Comparison of ENCODE assay signal across 10 cellular contexts in the genomic region with DNA sequence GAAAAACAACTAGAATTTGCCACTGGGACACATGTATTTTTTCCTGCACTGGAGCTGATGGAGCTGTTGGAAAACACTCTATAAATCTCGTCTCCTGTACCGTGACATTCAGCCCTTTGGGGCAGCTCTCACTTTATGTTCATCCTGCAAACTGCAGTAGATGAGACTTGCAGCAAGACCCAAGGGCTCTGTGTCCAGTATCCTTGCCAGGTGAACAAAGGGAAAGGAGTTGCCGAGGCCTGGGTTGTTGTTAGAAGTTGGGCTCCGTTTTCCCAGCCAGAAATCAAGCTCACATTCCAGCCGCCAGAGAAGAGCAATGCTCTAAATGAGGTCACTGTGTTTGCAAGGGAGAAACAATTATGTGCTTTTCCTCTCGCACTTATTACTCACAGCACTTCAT.
DNase-seq lines count a peak whose midpoint lies in the region; ATAC-seq and TF ChIP-seq lines count a peak whose summit lies in the region.
"Had no signal": no experiment of that assay in that cellular context is flagged by ENCODE, and none has a peak within 500 bp of the region (broad histone marks: within the 10 kb centered on the region; RNA-seq: fewer than 3 reads in every experiment).

No MANE protein-coding gene starts in this region.

- TF ChIP-seq CTCF in astrocyte of the cerebellum (IDR thresholded peaks at IDR 0.05; ENCODE audit: low read depth, low read length, missing control alignments) (peak; percentile 74), retinal pigment epithelial cell (conservative IDR thresholded peaks at IDR 0.05; ENCODE audit: low read depth, low read length) (peak; percentile 27), A673 (conservative IDR thresholded peaks at IDR 0.05; ENCODE audit: low read depth, low read length) (no peak)

- POLR2A ChIA-PET in A673 (lab: Charles Lee; ENCODE audit: low non-redundant PET): interaction anchor here (0.6 kb wide), 1 partner anchor 17 kb away, joined by 4 read pairs; no protein-coding TSS in a partner anchor

- DNase-seq in GM04503 (ENCODE audit: low read depth): peak; percentile 31
- DNase-seq in astrocyte of the cerebellum (ENCODE audit: low read depth): peak; percentile 40
- DNase-seq in left ventricle myocardium superior: no peak
- no peak for DNase-seq in retinal pigment epithelial cell (ENCODE audit: low read depth)
- DNase-seq in NCI-H2196 (lab: John Stamatoyannopoulos, UW; ENCODE audit: unreplicated experiment): no peak
- no peak for DNase-seq in DMS153 (lab: John Stamatoyannopoulos, UW)
- no peak for DNase-seq in A673 (ENCODE audit: low spot score)
- DNase-seq: activated CD8-positive, alpha-beta memory T cell treated with anti-CD3 and anti-CD28 coated beads for 24 hours; transverse colon had no signal

- intact Hi-C loops in left ventricle myocardium superior (cut with micrococcal nuclease) (no loop called here), A673 (cut with micrococcal nuclease; ENCODE audit: unreplicated experiment) (no loop called here)

- no peaks in the 10 kb centered on the region for H3K9me3 ChIP-seq in A673 (ENCODE audit: low read depth, low read length, poor library complexity, severe bottlenecking)
- H3K9me3 ChIP-seq: transverse colon had no signal

- H3K36me3 ChIP-seq in A673 (ENCODE audit: insufficient read depth, low read length, poor library complexity, severe bottlenecking): no peaks in the 10 kb centered on the region
- H3K36me3 ChIP-seq: transverse colon had no signal

- peaks cover 11% of the 10 kb centered on the region for H3K4me1 ChIP-seq in A673 (ENCODE audit: insufficient read depth, low read length, poor library complexity, severe bottlenecking)
- H3K4me1 ChIP-seq: transverse colon had no signal

- H3K27me3 ChIP-seq in A673 (replicated peaks; ENCODE audit: insufficient read depth, low read depth, low read length, poor library complexity): no peaks in the 10 kb centered on the region
- H3K27me3 ChIP-seq: transverse colon had no signal

- CTCF ChIA-PET in A673 (lab: Charles Lee): no interaction called here

- no TSS peak for BruUV-seq in A673 (replicated peaks; lab: Mats Ljungman, UMichigan)

- H3K4me3 ChIP-seq in astrocyte of the cerebellum (ENCODE audit: low read depth, low read length) (no peak overlapping the region), retinal pigment epithelial cell (ENCODE audit: low read length) (no peak overlapping the region), A673 (ENCODE audit: low read depth, low read length, poor library complexity, severe bottlenecking) (no peak overlapping the region)
- H3K4me3 ChIP-seq: transverse colon had no signal

- H3K27ac ChIP-seq in A673 (ENCODE audit: low read depth, low read length, poor library complexity, severe bottlenecking): no peak overlapping the region

- in situ Hi-C loops in astrocyte of the cerebellum (cut with HindIII; ENCODE audit: low sequenced_read_pairs): no loop called here

- ATAC-seq in left ventricle myocardium superior (peak; percentile 75), esophagus mucosa (no peak)

Comparison
In these comparisons a context has a peak if more than half of its experiments do, and no peak if none do; other contexts are left out.
1. DNase-seq: peak in GM04503 (single experiment) and astrocyte of the cerebellum (single experiment); none in left ventricle myocardium superior (single experiment), retinal pigment epithelial cell (single experiment), NCI-H2196 (single experiment), DMS153 (single experiment) and A673 (single experiment).